ENCODE assay signal across 8 cellular contexts in genomic region chr11:47213985-47214564, GRCh38. TPM values are rescaled to one million over a fixed set of nuclear protein-coding genes. Genes with fewer than 3 reads are reported as not detected.
DNase-seq lines count a peak whose midpoint lies in the region.

No MANE protein-coding gene starts in this region.

- no peak overlapping the region for H3K14ac ChIP-seq in neuronal stem cell (ENCODE audit: low read length)

- H2BK12ac ChIP-seq in neuronal stem cell (ENCODE audit: low read length), result no peak overlapping the region

- peak overlapping the region; percentile 52 for H3K18ac ChIP-seq in neuronal stem cell (ENCODE audit: low read length)

- peak overlapping the region; percentile 56 for H2BK15ac ChIP-seq in neuronal stem cell (ENCODE audit: low read length)

- no peak overlapping the region for H2BK120ac ChIP-seq in neuronal stem cell (ENCODE audit: low read depth, low read length)

- peaks cover 0 to 5% of the 10 kb centered on the region in 2 donors for H3K36me3 ChIP-seq in neuronal stem cell (replicated peaks in 1 of 2; ENCODE audit: control insufficient read depth in 2 of 2, insufficient read depth in 2 of 2, low read length in 2 of 2)

- H3K4ac ChIP-seq in neuronal stem cell (ENCODE audit: low read length), result no peak overlapping the region

- H3K4me1 ChIP-seq in neuronal stem cell (ENCODE audit: control insufficient read depth in 2 of 2, insufficient read depth in 1 of 2, low read depth in 1 of 2, low read length in 2 of 2), result peaks cover 6 to 10% of the 10 kb centered on the region in 2 donors

- H3K23ac ChIP-seq in neuronal stem cell (ENCODE audit: low read depth, low read length, poor library complexity), result peak overlapping the region; percentile 34

- DNase-seq in Daoy (ENCODE audit: low read depth) (peak; percentile 93), H4 (ENCODE audit: low spot score) (peak; percentile 86), LoVo (ENCODE audit: low spot score) (peak; percentile 91), SIG-M5 (lab: John Stamatoyannopoulos, UW) (peak; percentile 29), foreskin melanocyte (peak; percentile 92), neuronal stem cell (ENCODE audit: low spot score) (peak; percentile 68), substantia nigra (lab: John Stamatoyannopoulos, UW) (peak; percentile 67 to 98 (median 92))
- peak; percentile 47 to 69 (median 56) for DNase-seq in activated naive CD4-positive, alpha-beta T cell (lab: John Stamatoyannopoulos, UW)

- H3K4me2 ChIP-seq in neuronal stem cell (ENCODE audit: insufficient read depth, low read length, poor library complexity, severe bottlenecking), result peak overlapping the region; percentile 60

- no peak overlapping the region for H2BK5ac ChIP-seq in neuronal stem cell (ENCODE audit: low read length)

- H3K9ac ChIP-seq in neuronal stem cell (ENCODE audit: low read depth, low read length, poor library complexity), result no peak overlapping the region

- no peaks in the 10 kb centered on the region for H3K27me3 ChIP-seq in neuronal stem cell (ENCODE audit: control insufficient read depth in 3 of 3, insufficient read depth in 3 of 3, low read depth in 1 of 3, low read length in 3 of 3)

- H3K27ac ChIP-seq in neuronal stem cell (replicated peaks; ENCODE audit: low read length), result peak overlapping the region; percentile 64
- peak overlapping the region; percentile 98 for H3K27ac ChIP-seq in substantia nigra (ENCODE audit: low read depth, low read length, poor library complexity, severe bottlenecking)

- H2AFZ ChIP-seq in neuronal stem cell (ENCODE audit: low read length), result peak overlapping the region; percentile 81

- WGBS in neuronal stem cell (ENCODE audit: extremely low coverage in 2 of 2, insufficient read length in 2 of 2, insufficient replicate concordance in 1 of 2), 2 donors, result no CpG with 5 or more reads among the region's 20 CpGs

- peak overlapping the region; percentile 8 for H4K8ac ChIP-seq in neuronal stem cell (ENCODE audit: low read depth, low read length)

- H3K9me3 ChIP-seq in neuronal stem cell (replicated peaks in 1 of 2; ENCODE audit: control insufficient read depth in 2 of 2, insufficient read depth in 1 of 2, low read depth in 1 of 2, low read length in 2 of 2), result no peaks in the 10 kb centered on the region

- no peak overlapping the region for H2AK5ac ChIP-seq in neuronal stem cell (ENCODE audit: low read depth, low read length)

- H3K79me1 ChIP-seq in neuronal stem cell (ENCODE audit: low read depth, low read length), result peaks cover 7% of the 10 kb centered on the region

- H4K91ac ChIP-seq in neuronal stem cell (ENCODE audit: low read depth, low read length, poor library complexity), result no peak overlapping the region

- peak overlapping the region in 1 of 2 donors; percentile 77 for H3K4me3 ChIP-seq in neuronal stem cell (ENCODE audit: low read length in 2 of 2)

RNA-seq across cellular contexts. Expression of gene DDB2, which starts 0.7 kb away (rescaled TPM):
- total RNA-seq in Daoy (2014; rRNA removed; shearing (Covaris generic)), result 19.4 and 23.1 TPM in 2 replicates
- total RNA-seq in H4 (2014; rRNA removed; shearing (Covaris generic)), result 41.4 and 43.0 TPM in 2 replicates
- 96.5 TPM for polyA plus RNA-seq in neuronal stem cell (2013, experiment 1 of 2)
- 91.1 TPM for polyA plus RNA-seq in neuronal stem cell (2013, experiment 2 of 2)

RNA-seq across cellular contexts. Expression of gene PACSIN3, which starts 27.8 kb away (rescaled TPM):
- total RNA-seq in Daoy (2014; rRNA removed; shearing (Covaris generic)), result 32.5 and 38.2 TPM in 2 replicates
- 11.3 and 16.4 TPM in 2 replicates for total RNA-seq in H4 (2014; rRNA removed; shearing (Covaris generic))
- polyA plus RNA-seq in neuronal stem cell (2013, experiment 1 of 2), result 5.1 TPM
- polyA plus RNA-seq in neuronal stem cell (2013, experiment 2 of 2), result 5.5 TPM

RNA-seq across cellular contexts. Expression of gene ACP2, which starts 34.5 kb away (rescaled TPM):
- 18.2 and 33.8 TPM in 2 replicates for total RNA-seq in Daoy (2014; rRNA removed; shearing (Covaris generic))
- total RNA-seq in H4 (2014; rRNA removed; shearing (Covaris generic)), result 21.6 and 24.0 TPM in 2 replicates
- polyA plus RNA-seq in neuronal stem cell (2013, experiment 1 of 2), result 14.9 TPM
- 16.5 TPM for polyA plus RNA-seq in neuronal stem cell (2013, experiment 2 of 2)

RNA-seq across cellular contexts. Expression of gene ARFGAP2, which starts 37.4 kb away (rescaled TPM):
- total RNA-seq in Daoy (2014; rRNA removed; shearing (Covaris generic)), result 83.8 and 92.1 TPM in 2 replicates
- total RNA-seq in H4 (2014; rRNA removed; shearing (Covaris generic)), result 81.8 and 97.4 TPM in 2 replicates
- 43.5 TPM for polyA plus RNA-seq in neuronal stem cell (2013, experiment 1 of 2)
- polyA plus RNA-seq in neuronal stem cell (2013, experiment 2 of 2), result 44.2 TPM

RNA-seq across cellular contexts. Expression of gene NR1H3, which starts 43.7 kb away (rescaled TPM):
- total RNA-seq in Daoy (2014; rRNA removed; shearing (Covaris generic)), result 2.2 and 2.3 TPM in 2 replicates
- total RNA-seq in H4 (2014; rRNA removed; shearing (Covaris generic)), result 15.7 and 16.1 TPM in 2 replicates
- 13.8 TPM for polyA plus RNA-seq in neuronal stem cell (2013, experiment 1 of 2)
- 13.5 TPM for polyA plus RNA-seq in neuronal stem cell (2013, experiment 2 of 2)

Comparison
In these comparisons a context has a peak if more than half of its experiments do, and no peak if none do; other contexts are left out.
1. DNase-seq: peak in every context shown above with its lines; median percentile 93 in Daoy; 92 in foreskin melanocyte; 92 in substantia nigra; 91 in LoVo; 86 in H4; 68 in neuronal stem cell; 56 in activated naive CD4-positive, alpha-beta T cell; 29 in SIG-M5.